Comparison of ENCODE assay signal across 13 cellular contexts in the genomic region with DNA sequence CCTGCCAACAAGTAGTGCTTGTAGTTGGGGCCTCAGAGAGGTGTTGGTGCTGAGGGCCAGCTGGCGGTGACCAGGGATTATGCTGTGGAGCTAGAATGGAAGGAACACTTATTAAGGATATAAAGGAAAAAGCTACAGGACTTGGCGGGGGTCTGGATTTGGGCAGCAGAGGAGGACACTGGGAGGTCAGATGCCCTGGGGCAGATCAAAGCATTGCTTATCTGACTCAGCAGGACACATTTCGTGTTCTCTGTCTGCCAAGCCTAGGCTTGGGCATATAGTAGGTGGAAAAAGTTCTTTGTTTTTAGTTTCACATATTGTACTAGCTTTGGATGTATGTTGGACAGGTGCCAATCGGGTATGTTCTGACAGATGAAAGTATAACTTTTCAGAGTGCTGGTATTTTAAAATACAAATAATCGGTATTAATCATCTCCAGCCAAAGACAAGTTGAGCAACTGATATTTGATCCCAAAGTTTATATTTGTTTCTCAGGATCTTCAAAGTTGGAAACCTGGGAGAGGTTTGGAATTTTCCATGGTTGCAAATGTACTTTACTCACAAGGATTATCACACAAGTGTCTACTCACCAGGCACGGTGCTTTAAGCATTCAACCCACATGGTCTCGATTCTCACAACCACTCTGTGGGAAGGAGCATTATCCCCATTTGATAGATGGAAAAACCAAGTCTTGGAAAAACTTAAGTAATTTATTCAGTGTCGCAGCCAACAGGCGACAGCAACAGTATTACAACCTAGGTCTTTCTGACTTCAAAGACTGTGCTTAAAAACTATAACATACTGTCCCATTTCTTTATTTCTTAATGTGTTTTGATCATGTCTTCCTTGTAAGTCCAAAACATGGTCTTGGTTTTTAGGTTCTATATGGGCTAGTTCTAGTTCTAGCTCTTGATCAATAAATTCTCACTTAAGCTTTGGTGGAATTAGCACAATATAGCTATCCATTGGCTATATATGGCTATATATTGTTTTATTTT.
DNase-seq lines count a peak whose midpoint lies in the region; ATAC-seq, FAIRE-seq and TF ChIP-seq lines count a peak whose summit lies in the region.
"Had no signal": no experiment of that assay in that cellular context is flagged by ENCODE, and none has a peak within 500 bp of the region (broad histone marks: within the 10 kb centered on the region; RNA-seq: fewer than 3 reads in every experiment).

No MANE protein-coding gene starts in this region.

- peak overlapping the region in 4 of 7 donors; percentile 49 to 89 (median 55) for H3K4me3 Mint-ChIP-seq in CD8-positive, alpha-beta memory T cell
- no peak overlapping the region for H3K4me3 Mint-ChIP-seq in brain

- H3K27me3 Mint-ChIP-seq in CD8-positive, alpha-beta memory T cell, result no peaks in the 10 kb centered on the region
- H3K27me3 Mint-ChIP-seq in brain, result no peaks in the 10 kb centered on the region

- POLR2A ChIA-PET in CD8-positive, alpha-beta memory T cell (lab: Charles Lee), result interaction anchor here (0.5 to 2.8 kb wide), 2 partner anchors 70 to 93 kb away, joined by 4 to 11 read pairs; no protein-coding TSS in a partner anchor

- H3K27me3 ChIP-seq in CD8-positive, alpha-beta memory T cell (ENCODE audit: insufficient read depth, low read length, poor library complexity, severe bottlenecking), result no peaks in the 10 kb centered on the region
- no peaks in the 10 kb centered on the region for H3K27me3 ChIP-seq in small intestine (ENCODE audit: control insufficient read depth in 2 of 2, insufficient read depth in 2 of 2, low read length in 2 of 2)
- H3K27me3 ChIP-seq: colonic mucosa, Peyer's patch had no signal

- TF ChIP-seq CTCF in brain (conservative IDR thresholded peaks at IDR 0.05), result no peak

- no peak for ATAC-seq in HG02870 (IDR thresholded peaks at IDR 0.05; ENCODE audit: unreplicated experiment)
- no peak for ATAC-seq in left cardiac atrium

- intact Hi-C loops in left cardiac atrium (cut with DNase I), result no loop called here

- no peak overlapping the region for H3K4me3 ChIP-seq in CD8-positive, alpha-beta memory T cell (ENCODE audit: low read length)
- H3K4me3 ChIP-seq in small intestine (ENCODE audit: low read depth in 1 of 2, low read length in 2 of 2), result no peak overlapping the region
- H3K4me3 ChIP-seq: colonic mucosa, Peyer's patch had no signal

- peak overlapping the region; percentile 44 to 98 (median 88) for H3K27ac Mint-ChIP-seq in CD8-positive, alpha-beta memory T cell
- H3K27ac Mint-ChIP-seq in brain, result peak overlapping the region in 3 of 5 experiments; percentile 2 to 69 (median 60)

- H3K36me3 Mint-ChIP-seq in CD8-positive, alpha-beta memory T cell, result peaks cover 0 to 17% (median 9%) of the 10 kb centered on the region in 3 donors
- H3K36me3 Mint-ChIP-seq in brain, result no peaks in the 10 kb centered on the region

- peak; percentile 19 for FAIRE-seq in small intestine (lab: Jason Lieb, UNC)

- H3K36me3 ChIP-seq in CD8-positive, alpha-beta memory T cell (ENCODE audit: insufficient read depth, low read length), result no peaks in the 10 kb centered on the region
- no peaks in the 10 kb centered on the region for H3K36me3 ChIP-seq in small intestine (ENCODE audit: control insufficient read depth in 2 of 2, insufficient read depth in 2 of 2, low read length in 2 of 2)
- H3K36me3 ChIP-seq: colonic mucosa, Peyer's patch had no signal

- H3K4me1 Mint-ChIP-seq in CD8-positive, alpha-beta memory T cell, result peaks cover 80 to 96% (median 95%) of the 10 kb centered on the region in 3 donors
- no peaks in the 10 kb centered on the region for H3K4me1 Mint-ChIP-seq in brain

- DNase-seq in CD8-positive, alpha-beta memory T cell, result no peak
- peak; percentile 16 for DNase-seq in T follicular helper cell (ENCODE audit: low read depth)
- DNase-seq in small intestine, result no peak
- no peak for DNase-seq in medulla oblongata (ENCODE audit: extremely low spot score)
- DNase-seq in activated CD8-positive, alpha-beta memory T cell treated with anti-CD3 and anti-CD28 coated beads for 24 hours, result no peak
- no peak for DNase-seq in left cardiac atrium
- DNase-seq: activated gamma-delta T cell, colonic mucosa, kidney glomerular epithelial cell, NCI-H345 had no signal

- CTCF ChIA-PET in CD8-positive, alpha-beta memory T cell (lab: Charles Lee), result interaction anchor here (1.1 to 1.6 kb wide), 5 partner anchors 12 to 74 kb away, joined by 3 to 9 read pairs (median 3); partner anchors contain the start of gene IQGAP2

- no peaks in the 10 kb centered on the region for H3K9me3 Mint-ChIP-seq in CD8-positive, alpha-beta memory T cell
- no peaks in the 10 kb centered on the region for H3K9me3 Mint-ChIP-seq in brain

- 85 to 88% (median 87%) methylated on average over 9 of the region's 9 CpGs for WGBS in small intestine, 3 donors

- peaks cover 74% of the 10 kb centered on the region for H3K4me1 ChIP-seq in CD8-positive, alpha-beta memory T cell (ENCODE audit: insufficient read depth, low read length)
- peaks cover 8 to 10% of the 10 kb centered on the region in 2 donors for H3K4me1 ChIP-seq in small intestine (ENCODE audit: control insufficient read depth in 2 of 2, insufficient read depth in 1 of 2, low read depth in 1 of 2, low read length in 1 of 2)

- H3K9me3 ChIP-seq in CD8-positive, alpha-beta memory T cell (ENCODE audit: low read length), result no peaks in the 10 kb centered on the region
- no peaks in the 10 kb centered on the region for H3K9me3 ChIP-seq in small intestine (ENCODE audit: control insufficient read depth, low read depth)
- H3K9me3 ChIP-seq: colonic mucosa, Peyer's patch had no signal

- H3K27ac ChIP-seq in CD8-positive, alpha-beta memory T cell (ENCODE audit: low read depth, low read length), result no peak overlapping the region
- H3K27ac ChIP-seq in small intestine (ENCODE audit: low read depth in 1 of 2, low read length in 1 of 2), result peak overlapping the region in 1 of 2 donors; percentile 1

Comparison
In these comparisons a context has a peak if more than half of its experiments do, and no peak if none do; other contexts are left out.
1. H3K4me3 Mint-ChIP-seq: peak in CD8-positive, alpha-beta memory T cell (4 of 7); none in brain (0 of 5).